ENCODE assay signal across 12 cellular contexts in the genomic region with DNA sequence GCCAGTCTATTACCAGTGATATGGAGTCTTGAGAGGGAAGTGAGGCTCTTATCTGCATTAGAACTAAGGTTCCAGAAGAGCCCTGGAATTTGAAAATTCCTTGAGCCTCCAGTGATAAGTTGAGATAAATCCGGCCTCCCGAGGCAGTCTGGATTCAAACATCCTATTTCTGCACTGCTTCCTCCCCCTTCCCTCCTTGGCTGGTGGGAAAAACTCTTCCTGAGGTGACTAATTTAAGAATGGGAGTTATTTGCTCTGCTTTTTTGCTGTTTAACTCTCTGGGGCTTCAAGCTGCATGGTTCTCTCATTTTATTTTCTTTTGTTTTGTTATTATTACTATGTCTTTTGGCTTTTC. TPM values are rescaled to one million over a fixed set of nuclear protein-coding genes. Genes with fewer than 3 reads are reported as not detected.
A peak's percentile ranks its signal among the peaks of the same experiment; 100 is the strongest.
DNase-seq lines count a peak whose midpoint lies in the region; ATAC-seq, FAIRE-seq and TF ChIP-seq lines count a peak whose summit lies in the region.
"Had no signal": no experiment of that assay in that cellular context is flagged by ENCODE, and none has a peak within 500 bp of the region (broad histone marks: within the 10 kb centered on the region; RNA-seq: fewer than 3 reads in every experiment).

No MANE protein-coding gene starts in this region.

- peak overlapping the region; percentile 33 for H2AFZ ChIP-seq in endothelial cell of umbilical vein (ENCODE audit: low read depth, low read length)

- dilution Hi-C loops in endothelial cell of umbilical vein (cut with MboI; ENCODE audit: extremely low pct_ligation_motif_present, low sequenced_read_pairs) = no loop called here

- peak overlapping the region; percentile 60 for H3K4me2 ChIP-seq in endothelial cell of umbilical vein (ENCODE audit: insufficient read depth, low read length)

- POLR2A ChIA-PET in endothelial cell of umbilical vein (lab: Charles Lee) = interaction anchor here (0.7 kb wide), 1 partner anchor 85 kb away, joined by 4 read pairs; no protein-coding TSS in a partner anchor

- no peak for TF ChIP-seq POLR2A in endothelial cell of umbilical vein (IDR thresholded peaks at IDR 0.05; ENCODE audit: low read depth, low read length)

- no peaks in the 10 kb centered on the region for H4K20me1 ChIP-seq in endothelial cell of umbilical vein (replicated peaks; ENCODE audit: control insufficient read depth, extremely low read depth, insufficient read depth, low read length)

- peaks cover 17% of the 10 kb centered on the region for H3K4me1 ChIP-seq in endothelial cell of umbilical vein (ENCODE audit: control insufficient read depth, extremely low read depth, insufficient read depth, low read length)

- intact Hi-C loops in endothelial cell of umbilical vein (cut with micrococcal nuclease) = no loop called here

- H3K9ac ChIP-seq in endothelial cell of umbilical vein (replicated peaks; ENCODE audit: extremely low read depth, insufficient read depth, low read length) = no peak overlapping the region

- H3K9me1 ChIP-seq in endothelial cell of umbilical vein (replicated peaks; ENCODE audit: control insufficient read depth, extremely low read depth, insufficient read depth, low read length) = no peaks in the 10 kb centered on the region

- BruUV-seq in endothelial cell of umbilical vein (replicated peaks; lab: Mats Ljungman, UMichigan) = no TSS peak

- DNase-seq in amniotic epithelial cell (ENCODE audit: low read depth) (peak; percentile 81), endothelial cell of umbilical vein (ENCODE audit: low read depth, low spot score) (no peak), substantia nigra (lab: John Stamatoyannopoulos, UW) (no peak), DMS153 (lab: John Stamatoyannopoulos, UW) (no peak), NCI-H1105 (lab: John Stamatoyannopoulos, UW) (no peak)
- DNase-seq: central memory CD4-positive, alpha-beta T cell; NCI-H1048; T-helper 17 cell had no signal

- no peak for TF ChIP-seq CTCF in endothelial cell of umbilical vein (IDR thresholded peaks at IDR 0.05; ENCODE audit: extremely low read depth in 1 of 2, insufficient read depth in 1 of 2, low read depth in 1 of 2, low read length in 2 of 2)

- no peaks in the 10 kb centered on the region for H3K79me2 ChIP-seq in endothelial cell of umbilical vein (ENCODE audit: control insufficient read depth, insufficient read depth, low read length)

- no peak for FAIRE-seq in endothelial cell of umbilical vein (lab: Jason Lieb, UNC)
- FAIRE-seq: D721Med had no signal

- H3K27me3 ChIP-seq in endothelial cell of umbilical vein (ENCODE audit: control insufficient read depth in 2 of 2, insufficient read depth in 2 of 2, low read length in 2 of 2) (no peaks in the 10 kb centered on the region), layer of hippocampus (ENCODE audit: control insufficient read depth, insufficient read depth, low read length) (no peaks in the 10 kb centered on the region)

- ATAC-seq in GM21619 (IDR thresholded peaks at IDR 0.05; ENCODE audit: unreplicated experiment) (no peak), GM21447 (IDR thresholded peaks at IDR 0.05; ENCODE audit: unreplicated experiment) (no peak)
- ATAC-seq: T-helper 17 cell had no signal

- CTCF ChIA-PET in endothelial cell of umbilical vein (lab: Charles Lee) = interaction anchor here (1.0 to 1.4 kb wide), 3 partner anchors 8 to 118 kb away, joined by 3 to 5 read pairs (median 4); partner anchors contain the start of gene SEPTIN7

- H3K27ac ChIP-seq in endothelial cell of umbilical vein (ENCODE audit: insufficient read depth, low read depth, low read length) (peak overlapping the region; percentile 40), layer of hippocampus (ENCODE audit: low read depth, low read length) (peak overlapping the region; percentile 69), substantia nigra (ENCODE audit: low read depth, low read length, poor library complexity, severe bottlenecking) (peak overlapping the region; percentile 62)

- H3K4me3 ChIP-seq in endothelial cell of umbilical vein (replicated peaks in 1 of 3; ENCODE audit: insufficient read depth in 1 of 3, low read depth in 1 of 3, low read length in 3 of 3) = no peak overlapping the region

- H3K36me3 ChIP-seq in endothelial cell of umbilical vein (ENCODE audit: control insufficient read depth in 2 of 2, extremely low read depth in 1 of 2, insufficient read depth in 2 of 2, low read length in 2 of 2) = no peaks in the 10 kb centered on the region

- no peaks in the 10 kb centered on the region for H3K9me3 ChIP-seq in endothelial cell of umbilical vein (replicated peaks; ENCODE audit: control insufficient read depth, insufficient read depth, low read length)

TF ChIP-seq in endothelial cell of umbilical vein, 7 proteins besides CTCF, POLR2A, EP300 and RAD21:
- TF ChIP-seq POLR2AphosphoS5 (IDR thresholded peaks at IDR 0.05; ENCODE audit: insufficient read depth, low read depth, low read length) (no peak), GATA2 (IDR thresholded peaks at IDR 0.05; ENCODE audit: insufficient read depth, insufficient read length, low read depth, low read length) (no peak), EZH2 (IDR thresholded peaks at IDR 0.05; ENCODE audit: borderline replicate concordance, low read depth, low read length, severe bottlenecking) (no peak)

RNA-seq across cellular contexts. Expression of gene SEPTIN7, which starts 7.7 kb away (rescaled TPM):
- total RNA-seq in endothelial cell of umbilical vein = 223 and 228 TPM in 2 replicates
- polyA plus RNA-seq in endothelial cell of umbilical vein = 57.3 and 73.6 TPM in 2 replicates
- 105 and 106 TPM in 2 replicates for polyA plus RNA-seq in endothelial cell of umbilical vein (2011; cell fraction: cytosol; rRNA removed)
- 77.3 and 116 TPM in 2 replicates for polyA plus RNA-seq in endothelial cell of umbilical vein (2011; cell fraction: nucleus; rRNA removed)
- 200 and 267 TPM in 2 replicates for polyA plus RNA-seq in endothelial cell of umbilical vein (2012)
- polyA minus RNA-seq in endothelial cell of umbilical vein = 101 and 108 TPM in 2 replicates
- polyA minus RNA-seq in endothelial cell of umbilical vein (2011; cell fraction: cytosol; rRNA and poly(A)+ RNA removed) = 42.1 TPM
- 104 and 144 TPM in 2 replicates for polyA minus RNA-seq in endothelial cell of umbilical vein (2011; cell fraction: nucleus; rRNA and poly(A)+ RNA removed)
